Comparison of ENCODE assay signal across 16 cellular contexts in genomic region chr1:180057883-180058396, GRCh38.
A peak's percentile ranks its signal among the peaks of the same experiment; 100 is the strongest.
DNase-seq lines count a peak whose midpoint lies in the region; ATAC-seq, FAIRE-seq and TF ChIP-seq lines count a peak whose summit lies in the region.
"Had no signal": no experiment of that assay in that cellular context is flagged by ENCODE, and none has a peak within 500 bp of the region (broad histone marks: within the 10 kb centered on the region; RNA-seq: fewer than 3 reads in every experiment).

No MANE protein-coding gene starts in this region.

- H3K79me2 ChIP-seq in HepG2 (ENCODE audit: insufficient read depth, low read length) (no peaks in the 10 kb centered on the region), KMS-11 (ENCODE audit: insufficient read depth, low read depth) (no peaks in the 10 kb centered on the region), K562 (ENCODE audit: control insufficient read depth, insufficient read depth, low read length) (no peaks in the 10 kb centered on the region)

- POLR2A ChIA-PET in HepG2 (lab: Yijun Ruan, JAX), result no interaction called here
- POLR2A ChIA-PET in K562 (lab: Yijun Ruan, JAX), result interaction anchor here (1.0 kb wide), 1 partner anchor 103 kb away, joined by 3 read pairs; the partner anchor contains the start of gene CEP350

- no peak for TF ChIP-seq EP300 in HepG2 (IDR thresholded peaks at IDR 0.05; ENCODE audit: low read depth in 2 of 2, low read length in 2 of 2)
- no peak for TF ChIP-seq EP300 in HepG2 (CRISPR knock-in tag; IDR thresholded peaks at IDR 0.05; ENCODE audit: borderline replicate concordance)
- TF ChIP-seq EP300 in K562 (IDR thresholded peaks at IDR 0.05; ENCODE audit: low read length), result peak; percentile 59

- H3K4me2 ChIP-seq in HepG2 (ENCODE audit: low read depth, low read length) (no peak overlapping the region), KMS-11 (peak overlapping the region; percentile 40), K562 (ENCODE audit: insufficient read depth, low read length) (no peak overlapping the region)

- TF ChIP-seq CTCF in HepG2 (CRISPR knock-in tag; IDR thresholded peaks at IDR 0.05) (no peak), right lobe of liver (IDR thresholded peaks at IDR 0.05) (no peak), KMS-11 (conservative IDR thresholded peaks at IDR 0.05; ENCODE audit: low read depth, low read length) (no peak), K562 (IDR thresholded peaks at IDR 0.05 in 2 of 3, conservative IDR thresholded peaks at IDR 0.05 in 1 of 3; ENCODE audit: insufficient read depth in 2 of 3, low read depth in 1 of 3, low read length in 3 of 3) (no peak)

- H3K9me3 Mint-ChIP-seq in stimulated activated naive B cell treated with anti-CD40 and anti-IgM and Interleukin-4, amounts not matched to agents 10 μg/mL and 1 μg/mL and 100 μg/mL, for 72 hours, result no peaks in the 10 kb centered on the region
- no peaks in the 10 kb centered on the region for H3K9me3 Mint-ChIP-seq in immature natural killer cell

- H3K4me3 Mint-ChIP-seq in stimulated activated naive B cell treated with anti-CD40 and anti-IgM and Interleukin-4, amounts not matched to agents 10 μg/mL and 1 μg/mL and 100 μg/mL, for 72 hours, result peak overlapping the region; percentile 10 to 37
- no peak overlapping the region for H3K4me3 Mint-ChIP-seq in immature natural killer cell

- H3K4me3 ChIP-seq in HepG2 (replicated peaks in 1 of 3; ENCODE audit: insufficient read depth in 1 of 3, low read depth in 2 of 3, low read length in 3 of 3), result no peak overlapping the region
- H3K4me3 ChIP-seq in right lobe of liver, result no peak overlapping the region
- no peak overlapping the region for H3K4me3 ChIP-seq in KMS-11 (IDR thresholded peaks at IDR 0.05; ENCODE audit: insufficient read depth, low read depth, low read length)
- no peak overlapping the region for H3K4me3 ChIP-seq in K562
- H3K4me3 ChIP-seq: mucosa of descending colon, ovary, upper lobe of right lung had no signal

- peak overlapping the region; percentile 87 for H3K27ac Mint-ChIP-seq in stimulated activated naive B cell treated with anti-CD40 and anti-IgM and Interleukin-4, amounts not matched to agents 10 μg/mL and 1 μg/mL and 100 μg/mL, for 72 hours
- H3K27ac Mint-ChIP-seq in immature natural killer cell, result peak overlapping the region in 1 of 6 donors; percentile 13

- H3K36me3 ChIP-seq in HepG2 (replicated peaks in 1 of 2; ENCODE audit: control insufficient read depth in 1 of 2, insufficient read depth in 2 of 2, low read length in 2 of 2), result peaks cover 5 to 35% of the 10 kb centered on the region in 2 experiments; a peak in 4 of 5 replicates
- H3K36me3 ChIP-seq in right lobe of liver, result peaks cover 0 to 50% (median 15%) of the 10 kb centered on the region in 4 donors
- H3K36me3 ChIP-seq in KMS-11 (ENCODE audit: insufficient read depth), result peaks cover 9% of the 10 kb centered on the region; the same call in 1 of the 2 replicates
- H3K36me3 ChIP-seq in K562 (ENCODE audit: control insufficient read depth, insufficient read depth, low read length), result peaks cover 50% of the 10 kb centered on the region
- H3K36me3 ChIP-seq: ovary had no signal

- TF ChIP-seq RAD21 in HepG2 (CRISPR knock-in tag; IDR thresholded peaks at IDR 0.05), result no peak
- TF ChIP-seq RAD21 in K562 (CRISPR knock-in tag; conservative IDR thresholded peaks at IDR 0.05 in 1 of 2, IDR thresholded peaks at IDR 0.05 in 1 of 2), result no peak

- H3K36me3 Mint-ChIP-seq in stimulated activated naive B cell treated with anti-CD40 and anti-IgM and Interleukin-4, amounts not matched to agents 10 μg/mL and 1 μg/mL and 100 μg/mL, for 72 hours, result peaks cover 25 to 44% of the 10 kb centered on the region in 2 donors
- peaks cover 22 to 36% (median 34%) of the 10 kb centered on the region in 3 donors for H3K36me3 Mint-ChIP-seq in immature natural killer cell

- TF ChIP-seq POLR2A in HepG2 (IDR thresholded peaks at IDR 0.05; ENCODE audit: insufficient read depth in 1 of 2, low read depth in 2 of 2, low read length in 2 of 2), result no peak
- no peak for TF ChIP-seq POLR2A in right lobe of liver (IDR thresholded peaks at IDR 0.05)
- no peak for TF ChIP-seq POLR2A in K562 (conservative IDR thresholded peaks at IDR 0.05)

- no peak overlapping the region for H3K27ac ChIP-seq in HepG2 (ENCODE audit: extremely low read length, insufficient read depth, low read length)
- no peak overlapping the region for H3K27ac ChIP-seq in right lobe of liver
- peak overlapping the region; percentile 35 for H3K27ac ChIP-seq in KMS-11
- H3K27ac ChIP-seq in K562 (ENCODE audit: extremely low read depth, low read depth, low read length), result peak overlapping the region; percentile 61; the same call in 2 of the 3 replicates
- H3K27ac ChIP-seq: ovary, RWPE1, upper lobe of right lung had no signal

- H3K27me3 Mint-ChIP-seq in stimulated activated naive B cell treated with anti-CD40 and anti-IgM and Interleukin-4, amounts not matched to agents 10 μg/mL and 1 μg/mL and 100 μg/mL, for 72 hours, result no peaks in the 10 kb centered on the region
- peaks cover 0 to 2% (median 0%) of the 10 kb centered on the region in 3 donors for H3K27me3 Mint-ChIP-seq in immature natural killer cell (ENCODE audit: low read depth in 3 of 3)

- H3K9me3 ChIP-seq in HepG2 (ENCODE audit: low read length) (no peaks in the 10 kb centered on the region), right lobe of liver (no peaks in the 10 kb centered on the region), K562 (replicated peaks; ENCODE audit: control insufficient read depth, insufficient read depth, low read depth, low read length) (no peaks in the 10 kb centered on the region)
- H3K9me3 ChIP-seq: mucosa of descending colon, ovary, upper lobe of right lung had no signal

- H3K9ac ChIP-seq in HepG2 (ENCODE audit: insufficient read depth, low read depth, low read length), result no peak overlapping the region
- no peak overlapping the region for H3K9ac ChIP-seq in KMS-11
- H3K9ac ChIP-seq in K562 (ENCODE audit: insufficient read depth in 1 of 2, low read depth in 2 of 2, low read length in 2 of 2), result peak overlapping the region in 1 of 2 experiments; percentile 37; a peak in 1 of 4 replicates

- intact Hi-C loops in HepG2 (cut with micrococcal nuclease; ENCODE audit: unreplicated experiment) (no loop called here), right lobe of liver (cut with DNase I) (no loop called here), K562 (cut with micrococcal nuclease) (loop anchor here (10.0 kb wide), 1 partner anchor 173 kb away; the partner anchor contains the start of gene TOR1AIP1)

- BruUV-seq in HepG2 (replicated peaks; lab: Mats Ljungman, UMichigan) (no TSS peak), K562 (replicated peaks; lab: Mats Ljungman, UMichigan) (no TSS peak)

- FAIRE-seq in HepG2 (lab: Jason Lieb, UNC), result no peak
- peak; percentile 46 for FAIRE-seq in K562 (lab: Jason Lieb, UNC)
- FAIRE-seq in frontal cortex (lab: Jason Lieb, UNC), result no peak
- FAIRE-seq: colon had no signal

- H3K27me3 ChIP-seq in HepG2 (ENCODE audit: control insufficient read depth in 1 of 2, insufficient read depth in 2 of 2, low read length in 2 of 2) (no peaks in the 10 kb centered on the region), right lobe of liver (no peaks in the 10 kb centered on the region), KMS-11 (ENCODE audit: insufficient read depth, low read depth) (no peaks in the 10 kb centered on the region), K562 (ENCODE audit: control insufficient read depth in 2 of 2, insufficient read depth in 2 of 2, low read length in 2 of 2) (no peaks in the 10 kb centered on the region)
- H3K27me3 ChIP-seq: ovary, upper lobe of right lung had no signal

- H2AFZ ChIP-seq in HepG2 (ENCODE audit: low read length), result no peak overlapping the region
- no peak overlapping the region for H2AFZ ChIP-seq in KMS-11 (ENCODE audit: low read depth)
- no peak overlapping the region; the same call in 1 of the 2 replicates for H2AFZ ChIP-seq in K562 (ENCODE audit: low read depth, low read length)

- in situ Hi-C loops in HepG2 (cut with HindIII; ENCODE audit: extremely low pct_ligation_motif_present, low pct_unique_long_range_greater_than_20kb), result no loop called here
- in situ Hi-C loops in K562 (cut with MboI), result no loop called here

- H3K4me1 ChIP-seq in HepG2 (ENCODE audit: insufficient read depth, low read length) (no peaks in the 10 kb centered on the region), right lobe of liver (no peaks in the 10 kb centered on the region), KMS-11 (ENCODE audit: low read depth, poor library complexity, severe bottlenecking) (peaks cover 25% of the 10 kb centered on the region), K562 (replicated peaks in 1 of 2; ENCODE audit: control insufficient read depth in 2 of 2, insufficient read depth in 2 of 2, low read length in 2 of 2) (peaks cover 0 to 13% of the 10 kb centered on the region in 2 experiments; a peak in 2 of 5 replicates)
- H3K4me1 ChIP-seq: upper lobe of right lung had no signal

- CTCF ChIA-PET in HepG2 (lab: Yijun Ruan, JAX; ENCODE audit: low intra/inter-chr PET ratio, low total read pairs) (no interaction called here), K562 (lab: Yijun Ruan, JAX; ENCODE audit: low intra/inter-chr PET ratio) (interaction anchor here (0.6 kb wide), 1 partner anchor 8 kb away, joined by 3 read pairs; no protein-coding TSS in a partner anchor)

- no peak for DNase-seq in HepG2 (ENCODE audit: low spot score)
- DNase-seq in right lobe of liver, result no peak
- peak; percentile 15 to 46 (median 26) for DNase-seq in K562 (ENCODE audit: extremely low read depth in 1 of 4, low spot score in 3 of 4)
- no peak for DNase-seq in stimulated activated naive B cell treated with anti-CD40 and anti-IgM and Interleukin-4, amounts not matched to agents 10 μg/mL and 1 μg/mL and 100 μg/mL, for 72 hours
- DNase-seq in frontal cortex (ENCODE audit: low spot score in 2 of 2), result no peak
- no peak for DNase-seq in HCEC 1CT
- no peak for DNase-seq in immature natural killer cell
- DNase-seq: activated CD4-positive, alpha-beta T cell treated with anti-CD3 and anti-CD28 coated beads for 1 hour; anterior cingulate cortex; mucosa of descending colon; NCI-H2081; ovary; upper lobe of right lung had no signal

- peaks cover 7 to 20% of the 10 kb centered on the region in 2 donors for H3K4me1 Mint-ChIP-seq in stimulated activated naive B cell treated with anti-CD40 and anti-IgM and Interleukin-4, amounts not matched to agents 10 μg/mL and 1 μg/mL and 100 μg/mL, for 72 hours
- H3K4me1 Mint-ChIP-seq in immature natural killer cell, result peaks cover 7 to 18% of the 10 kb centered on the region in 2 donors

- no peaks in the 10 kb centered on the region for H3K9me1 ChIP-seq in K562 (ENCODE audit: control insufficient read depth, insufficient read depth, low read length)

- H4K20me1 ChIP-seq in HepG2 (ENCODE audit: insufficient read depth, low read length), result no peaks in the 10 kb centered on the region
- no peaks in the 10 kb centered on the region for H4K20me1 ChIP-seq in KMS-11 (ENCODE audit: insufficient read depth)
- no peaks in the 10 kb centered on the region for H4K20me1 ChIP-seq in K562 (replicated peaks; ENCODE audit: control insufficient read depth, insufficient read depth, low read length)

- no peak for ATAC-seq in HepG2
- ATAC-seq in right lobe of liver, result no peak
- ATAC-seq in K562, result peak; percentile 91
- ATAC-seq in stimulated activated naive B cell treated with anti-CD40 and anti-IgM and Interleukin-4, amounts not matched to agents 10 μg/mL and 1 μg/mL and 100 μg/mL, for 72 hours (replicated peaks), result peak; percentile 63 to 71
- ATAC-seq: mucosa of descending colon, upper lobe of right lung had no signal

TF ChIP-seq in K562, 482 proteins besides CTCF, POLR2A, EP300 and RAD21 (continues in another document):
- TF ChIP-seq ELF1 (tag; IDR thresholded peaks at IDR 0.05), result peak; percentile 69; the same call in 1 of the 2 replicates

Comparison
In these comparisons a context has a peak if more than half of its experiments do, and no peak if none do; other contexts are left out.
1. ATAC-seq: peak in K562 (single experiment) and stimulated activated naive B cell treated with anti-CD40 and anti-IgM and Interleukin-4, amounts not matched to agents 10 μg/mL and 1 μg/mL and 100 μg/mL, for 72 hours (2 of 2); none in HepG2 (single experiment) and right lobe of liver (0 of 4).
2. DNase-seq: peak in K562 (4 of 4); none in HepG2 (single experiment), right lobe of liver (0 of 3), stimulated activated naive B cell treated with anti-CD40 and anti-IgM and Interleukin-4, amounts not matched to agents 10 μg/mL and 1 μg/mL and 100 μg/mL, for 72 hours (single experiment), frontal cortex (0 of 2), HCEC 1CT (single experiment) and immature natural killer cell (0 of 3).
3. H3K27ac ChIP-seq: peak in KMS-11 (single experiment) and K562 (single experiment); none in HepG2 (single experiment) and right lobe of liver (0 of 3).
4. H3K4me3 Mint-ChIP-seq: peak in stimulated activated naive B cell treated with anti-CD40 and anti-IgM and Interleukin-4, amounts not matched to agents 10 μg/mL and 1 μg/mL and 100 μg/mL, for 72 hours (2 of 2); none in immature natural killer cell (0 of 5).
5. Of the 241 proteins assayed by ChIP-seq in both HepG2 and K562: peak only in HepG2: none; only in K562: ADNP, DPF2, ELF1, EP300, FOSL1, GATAD2A and 13 more; in both: MAFF and MAFK; in neither: 214; mixed calls (peak in some experiments, not most) for 6.